13 cellular contexts compared by ENCODE assay signal in the genomic region with DNA sequence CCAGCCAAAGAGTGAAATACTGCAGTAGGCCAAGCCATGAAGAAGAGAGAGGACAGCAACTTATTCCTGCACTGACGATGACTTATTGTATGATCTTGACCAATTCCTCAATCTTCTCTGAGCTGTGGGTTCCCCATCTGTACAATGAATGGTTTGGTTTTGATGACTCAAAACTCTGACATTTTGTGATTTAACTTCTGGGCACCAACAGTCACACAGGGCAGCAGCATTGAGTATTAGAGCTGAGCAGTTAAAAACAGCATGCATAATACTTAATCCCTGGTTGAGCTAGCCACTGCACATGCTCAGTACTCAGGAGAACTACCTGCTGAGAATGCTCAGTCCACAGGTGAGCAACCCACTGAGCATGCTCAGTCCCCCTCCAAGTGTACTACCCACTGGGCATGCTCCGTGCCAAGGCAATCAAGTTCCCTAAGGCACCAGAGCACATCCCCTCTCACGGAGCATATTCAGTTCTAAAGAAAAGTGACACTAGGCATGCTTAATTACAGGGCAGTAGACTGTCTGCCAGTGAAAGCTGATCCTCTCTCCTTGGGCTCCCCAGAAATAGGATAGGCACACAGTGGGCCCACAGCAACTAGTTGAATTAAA.
DNase-seq lines count a peak whose midpoint lies in the region; ATAC-seq and TF ChIP-seq lines count a peak whose summit lies in the region.
"Had no signal": no experiment of that assay in that cellular context is flagged by ENCODE, and none has a peak within 500 bp of the region (broad histone marks: within the 10 kb centered on the region; RNA-seq: fewer than 3 reads in every experiment).

No MANE protein-coding gene starts in this region.

- H3K27me3 ChIP-seq in Panc1 (ENCODE audit: control insufficient read depth, insufficient read depth, low read length), result no peaks in the 10 kb centered on the region; the same call in 1 of the 2 replicates
- H3K27me3 ChIP-seq in gastroesophageal sphincter, result peaks cover 50% of the 10 kb centered on the region

- BruUV-seq in Panc1 (replicated peaks; lab: Mats Ljungman, UMichigan), result no TSS peak

- H3K9me3 Mint-ChIP-seq in activated T-cell treated with anti-CD3 and anti-CD28 coated beads, Interleukin-2, amount 50 U/mL, for 72 hours, result no peaks in the 10 kb centered on the region
- no peaks in the 10 kb centered on the region for H3K9me3 Mint-ChIP-seq in type B pancreatic cell

- H3K27ac Mint-ChIP-seq in activated T-cell treated with anti-CD3 and anti-CD28 coated beads, Interleukin-2, amount 50 U/mL, for 72 hours, result no peak overlapping the region
- no peak overlapping the region for H3K27ac Mint-ChIP-seq in type B pancreatic cell

- WGBS in gastroesophageal sphincter (ENCODE audit: low coverage in 1 of 2), 2 donors, result 78 to 89% methylated on average over 1 of the region's 3 CpGs

- no peak for TF ChIP-seq POLR2A in gastroesophageal sphincter (IDR thresholded peaks at IDR 0.05)

- intact Hi-C loops in Panc1 (cut with micrococcal nuclease; ENCODE audit: unreplicated experiment), result no loop called here

- no peaks in the 10 kb centered on the region for H3K36me3 Mint-ChIP-seq in activated T-cell treated with anti-CD3 and anti-CD28 coated beads, Interleukin-2, amount 50 U/mL, for 72 hours (ENCODE audit: insufficient read depth in 2 of 2)
- H3K36me3 Mint-ChIP-seq in type B pancreatic cell, result peaks cover 3% of the 10 kb centered on the region

- H3K4me1 ChIP-seq in Panc1 (ENCODE audit: control insufficient read depth, insufficient read depth, low read length) (no peaks in the 10 kb centered on the region), gastroesophageal sphincter (no peaks in the 10 kb centered on the region)

- CTCF ChIA-PET in Panc1 (lab: Charles Lee), result no interaction called here

- no peaks in the 10 kb centered on the region for H3K9me3 ChIP-seq in Panc1 (ENCODE audit: control insufficient read depth, insufficient read depth, low read depth, low read length)
- no peaks in the 10 kb centered on the region for H3K9me3 ChIP-seq in gastroesophageal sphincter
- H3K9me3 ChIP-seq: SJSA1 had no signal

- peaks cover 18% of the 10 kb centered on the region for H3K4me1 Mint-ChIP-seq in activated T-cell treated with anti-CD3 and anti-CD28 coated beads, Interleukin-2, amount 50 U/mL, for 72 hours (ENCODE audit: low read depth)
- peaks cover 8% of the 10 kb centered on the region for H3K4me1 Mint-ChIP-seq in type B pancreatic cell (ENCODE audit: unreplicated experiment)

- TF ChIP-seq CTCF in Panc1 (IDR thresholded peaks at IDR 0.05), result no peak
- TF ChIP-seq CTCF in foreskin fibroblast (IDR thresholded peaks at IDR 0.05; ENCODE audit: low read depth, low read length), result no peak
- TF ChIP-seq CTCF in type B pancreatic cell (conservative IDR thresholded peaks at IDR 0.05), result no peak
- no peak for TF ChIP-seq CTCF in gastroesophageal sphincter (IDR thresholded peaks at IDR 0.05)

- DNase-seq in activated T-cell treated with anti-CD3 and anti-CD28 coated beads, Interleukin-2, amount 50 U/mL, for 72 hours, result no peak
- no peak for DNase-seq in activated T-cell treated with anti-CD3 and anti-CD28 coated beads, Interleukin-2, amount 50 U/mL, for 1 hour
- DNase-seq in Panc1 (ENCODE audit: low read depth, low spot score), result peak; percentile 39
- peak; percentile 57 to 62 for DNase-seq in foreskin fibroblast
- peak; percentile 27 for DNase-seq in type B pancreatic cell (ENCODE audit: extremely low spot score, unreplicated experiment)
- DNase-seq: activated naive CD4-positive, alpha-beta T cell treated with Interleukin-2 at 50 U/mL for 16 hours; left colon; NCI-H2029 treated with DMSO at 0.1 percent for 48 hours; stimulated activated CD4-positive, alpha-beta T cell treated with anti-CD3 and anti-CD28 coated beads, Interleukin-4, amount 100 ng/mL, for 24 hours had no signal

- in situ Hi-C loops in Panc1 (cut with HindIII; ENCODE audit: low pct_unique_long_range_greater_than_20kb, low sequenced_read_pairs), result no loop called here

- no peak overlapping the region for H3K4me3 Mint-ChIP-seq in activated T-cell treated with anti-CD3 and anti-CD28 coated beads, Interleukin-2, amount 50 U/mL, for 72 hours
- no peak overlapping the region for H3K4me3 Mint-ChIP-seq in type B pancreatic cell

- H3K36me3 ChIP-seq in Panc1 (ENCODE audit: control insufficient read depth, insufficient read depth, low read length) (no peaks in the 10 kb centered on the region), gastroesophageal sphincter (no peaks in the 10 kb centered on the region)
- H3K36me3 ChIP-seq: SJSA1 had no signal

- POLR2A ChIA-PET in Panc1 (lab: Charles Lee), result no interaction called here

- H3K27ac ChIP-seq in Panc1 (ENCODE audit: low read length), result no peak overlapping the region
- H3K27ac ChIP-seq in gastroesophageal sphincter, result no peak overlapping the region
- H3K27ac ChIP-seq: SJSA1 had no signal

- peak; percentile 77 to 90 for ATAC-seq in activated T-cell treated with anti-CD3 and anti-CD28 coated beads, Interleukin-2, amount 50 U/mL, for 72 hours (replicated peaks in 1 of 2)
- ATAC-seq in Panc1, result no peak
- ATAC-seq in GM21515 (IDR thresholded peaks at IDR 0.05; ENCODE audit: unreplicated experiment), result no peak
- no peak for ATAC-seq in GM21447 (IDR thresholded peaks at IDR 0.05; ENCODE audit: unreplicated experiment)
- no peak for ATAC-seq in gastroesophageal sphincter
- ATAC-seq: left colon had no signal

- TF ChIP-seq EP300 in gastroesophageal sphincter (IDR thresholded peaks at IDR 0.05), result no peak

- H3K4me3 ChIP-seq in Panc1 (ENCODE audit: low read depth in 2 of 2, low read length in 2 of 2) (no peak overlapping the region), foreskin fibroblast (ENCODE audit: low read depth in 1 of 2, low read length in 2 of 2) (no peak overlapping the region), gastroesophageal sphincter (no peak overlapping the region)
- H3K4me3 ChIP-seq: SJSA1 had no signal

- H3K27me3 Mint-ChIP-seq in activated T-cell treated with anti-CD3 and anti-CD28 coated beads, Interleukin-2, amount 50 U/mL, for 72 hours (ENCODE audit: low read depth), result peaks cover 53% of the 10 kb centered on the region
- no peaks in the 10 kb centered on the region for H3K27me3 Mint-ChIP-seq in type B pancreatic cell

Comparison
In these comparisons a context has a peak if more than half of its experiments do, and no peak if none do; other contexts are left out.
1. ATAC-seq: peak in activated T-cell treated with anti-CD3 and anti-CD28 coated beads, Interleukin-2, amount 50 U/mL, for 72 hours (2 of 2); none in Panc1 (single experiment), GM21515 (single experiment), GM21447 (single experiment) and gastroesophageal sphincter (single experiment).
2. DNase-seq: peak in Panc1 (single experiment), foreskin fibroblast (2 of 2) and type B pancreatic cell (single experiment); none in activated T-cell treated with anti-CD3 and anti-CD28 coated beads, Interleukin-2, amount 50 U/mL, for 72 hours (0 of 2) and activated T-cell treated with anti-CD3 and anti-CD28 coated beads, Interleukin-2, amount 50 U/mL, for 1 hour (single experiment).